Comparison of ENCODE assay signal across 35 cellular contexts in genomic region chr2:119069781-119070180, GRCh38.
"Had no signal": no experiment of that assay in that cellular context is flagged by ENCODE, and none has a peak within 500 bp of the region (broad histone marks: within the 10 kb centered on the region; RNA-seq: fewer than 3 reads in every experiment).

No MANE protein-coding gene starts in this region.

- H3K36me3 Mint-ChIP-seq: activated CD8-positive, alpha-beta memory T cell treated with anti-CD3 and anti-CD28 coated beads, Interleukin-2, amount 10 ng/mL, durations not matched to agents 7 days and 5 days; activated naive CD4-positive, alpha-beta T cell treated with anti-CD3 and anti-CD28 coated beads, Interleukin-2, amount 10 ng/mL, durations not matched to agents 7 days and 5 days; activated naive CD4-positive, alpha-beta T cell treated with anti-CD3 and anti-CD28 coated beads, Interleukin-2, amount 50 U/mL, for 24 hours; activated naive CD8-positive, alpha-beta T cell; activated naive CD8-positive, alpha-beta T cell treated with anti-CD3 and anti-CD28 coated beads, Interleukin-2, amount 10 ng/mL, durations not matched to agents 7 days and 5 days; brain had no signal

- H3K4me1 Mint-ChIP-seq: activated B cell treated with CpG ODN at 0.5 μM for 24 hours; activated CD4-positive, alpha-beta memory T cell treated with anti-CD3 and anti-CD28 coated beads, Interleukin-2, amount 10 ng/mL, durations not matched to agents 7 days and 5 days; activated CD4-positive, alpha-beta T cell treated with anti-CD3 and anti-CD28 coated beads, Interleukin-2, amount 10 ng/mL, durations not matched to agents 24 days and 14 days; activated CD8-positive, alpha-beta memory T cell treated with anti-CD3 and anti-CD28 coated beads, Interleukin-2, amount 10 ng/mL, durations not matched to agents 7 days and 5 days; activated naive CD4-positive, alpha-beta T cell treated with anti-CD3 and anti-CD28 coated beads, Interleukin-2, amount 10 ng/mL, durations not matched to agents 7 days and 5 days; activated naive CD4-positive, alpha-beta T cell treated with anti-CD3 and anti-CD28 coated beads, Interleukin-2, amount 50 U/mL, for 24 hours; activated naive CD8-positive, alpha-beta T cell treated with anti-CD3 and anti-CD28 coated beads, Interleukin-2, amount 10 ng/mL, durations not matched to agents 7 days and 5 days; activated naive CD8-positive, alpha-beta T cell treated with anti-CD3 and anti-CD28 coated beads, Interleukin-2, amount 50 U/mL, for 24 hours; brain had no signal

- H3K27ac Mint-ChIP-seq: activated B cell treated with CpG ODN at 0.5 μM for 24 hours; activated CD4-positive, alpha-beta memory T cell treated with anti-CD3 and anti-CD28 coated beads, Interleukin-2, amount 10 ng/mL, durations not matched to agents 7 days and 5 days; activated CD4-positive, alpha-beta T cell treated with anti-CD3 and anti-CD28 coated beads, Interleukin-2, amount 10 ng/mL, durations not matched to agents 24 days and 14 days; activated CD8-positive, alpha-beta memory T cell treated with anti-CD3 and anti-CD28 coated beads, Interleukin-2, amount 10 ng/mL, durations not matched to agents 7 days and 5 days; activated CD8-positive, alpha-beta T cell treated with anti-CD3 and anti-CD28 coated beads, Interleukin-2, amount 10 ng/mL, durations not matched to agents 7 days and 5 days; activated naive CD4-positive, alpha-beta T cell treated with anti-CD3 and anti-CD28 coated beads, Interleukin-2, amount 10 ng/mL, durations not matched to agents 7 days and 5 days; activated naive CD4-positive, alpha-beta T cell treated with anti-CD3 and anti-CD28 coated beads, Interleukin-2, amount 50 U/mL, for 24 hours; activated naive CD8-positive, alpha-beta T cell; activated naive CD8-positive, alpha-beta T cell treated with anti-CD3 and anti-CD28 coated beads, Interleukin-2, amount 10 ng/mL, durations not matched to agents 7 days and 5 days; activated naive CD8-positive, alpha-beta T cell treated with anti-CD3 and anti-CD28 coated beads, Interleukin-2, amount 50 U/mL, for 24 hours; activated T-cell treated with anti-CD3 and anti-CD28 coated beads, Interleukin-2, amount 50 U/mL, for 24 hours; activated T-helper 2 cell treated with anti-CD3 and anti-CD28 coated beads, Interferon-gamma antibody, Interleukin-2, Interleukin-4, amounts not matched to agents 10 μg/mL and 5 μg/mL and 100 μg/mL, durations not matched to agents 14 hours and 24 hours and 36 hours; brain; T-helper 1 cell treated with Interleukin-12 subunit alpha and Interleukin-12 subunit beta and Interleukin-4 antibody, amounts not matched to agents 30 μg/mL and 1 μg/mL, for 36 hours; T-helper 2 cell treated with Interferon-gamma antibody and Interleukin-4, amounts not matched to agents 5 μg/mL and 100 μg/mL, for 36 hours had no signal

- H3K27ac ChIP-seq: ascending aorta, cardiac muscle cell, VCaP had no signal

- H3K4me3 Mint-ChIP-seq: activated B cell treated with CpG ODN at 0.5 μM for 24 hours; activated CD4-positive, alpha-beta memory T cell treated with anti-CD3 and anti-CD28 coated beads, Interleukin-2, amount 10 ng/mL, durations not matched to agents 7 days and 5 days; activated CD4-positive, alpha-beta T cell treated with anti-CD3 and anti-CD28 coated beads, Interleukin-2, amount 10 ng/mL, durations not matched to agents 24 days and 14 days; activated CD8-positive, alpha-beta memory T cell treated with anti-CD3 and anti-CD28 coated beads, Interleukin-2, amount 10 ng/mL, durations not matched to agents 7 days and 5 days; activated CD8-positive, alpha-beta T cell treated with anti-CD3 and anti-CD28 coated beads, Interleukin-2, amount 10 ng/mL, durations not matched to agents 7 days and 5 days; activated naive CD4-positive, alpha-beta T cell treated with anti-CD3 and anti-CD28 coated beads, Interleukin-2, amount 10 ng/mL, durations not matched to agents 7 days and 5 days; activated naive CD4-positive, alpha-beta T cell treated with anti-CD3 and anti-CD28 coated beads, Interleukin-2, amount 50 U/mL, for 24 hours; activated naive CD8-positive, alpha-beta T cell; activated naive CD8-positive, alpha-beta T cell treated with anti-CD3 and anti-CD28 coated beads, Interleukin-2, amount 10 ng/mL, durations not matched to agents 7 days and 5 days; activated naive CD8-positive, alpha-beta T cell treated with anti-CD3 and anti-CD28 coated beads, Interleukin-2, amount 50 U/mL, for 24 hours; activated T-cell treated with anti-CD3 and anti-CD28 coated beads, Interleukin-2, amount 50 U/mL, for 24 hours; brain; T-helper 1 cell treated with Interleukin-12 subunit alpha and Interleukin-12 subunit beta and Interleukin-4 antibody, amounts not matched to agents 30 μg/mL and 1 μg/mL, for 36 hours; T-helper 2 cell treated with Interferon-gamma antibody and Interleukin-4, amounts not matched to agents 5 μg/mL and 100 μg/mL, for 36 hours had no signal

- H3K27me3 ChIP-seq: ascending aorta had no signal

- FAIRE-seq: bronchial epithelial cell, TTC549 had no signal

- H3K36me3 ChIP-seq: ascending aorta, cardiac muscle cell had no signal

- H3K4me3 ChIP-seq: ascending aorta, cardiac muscle cell had no signal

- H3K9me3 Mint-ChIP-seq: activated B cell treated with CpG ODN at 0.5 μM for 24 hours; activated CD4-positive, alpha-beta memory T cell treated with anti-CD3 and anti-CD28 coated beads, Interleukin-2, amount 10 ng/mL, durations not matched to agents 7 days and 5 days; activated CD4-positive, alpha-beta T cell treated with anti-CD3 and anti-CD28 coated beads, Interleukin-2, amount 10 ng/mL, durations not matched to agents 24 days and 14 days; activated naive CD4-positive, alpha-beta T cell treated with anti-CD3 and anti-CD28 coated beads, Interleukin-2, amount 10 ng/mL, durations not matched to agents 7 days and 5 days; activated naive CD4-positive, alpha-beta T cell treated with anti-CD3 and anti-CD28 coated beads, Interleukin-2, amount 50 U/mL, for 24 hours; activated naive CD8-positive, alpha-beta T cell treated with anti-CD3 and anti-CD28 coated beads, Interleukin-2, amount 10 ng/mL, durations not matched to agents 7 days and 5 days; activated naive CD8-positive, alpha-beta T cell treated with anti-CD3 and anti-CD28 coated beads, Interleukin-2, amount 50 U/mL, for 24 hours; activated T-cell treated with anti-CD3 and anti-CD28 coated beads, Interleukin-2, amount 50 U/mL, for 24 hours; activated T-helper 2 cell treated with anti-CD3 and anti-CD28 coated beads, Interferon-gamma antibody, Interleukin-2, Interleukin-4, amounts not matched to agents 10 μg/mL and 5 μg/mL and 100 μg/mL, durations not matched to agents 14 hours and 24 hours and 36 hours; brain; T-helper 1 cell treated with Interleukin-12 subunit alpha and Interleukin-12 subunit beta and Interleukin-4 antibody, amounts not matched to agents 30 μg/mL and 1 μg/mL, for 36 hours; T-helper 2 cell treated with Interferon-gamma antibody and Interleukin-4, amounts not matched to agents 5 μg/mL and 100 μg/mL, for 36 hours had no signal

- H3K4me1 ChIP-seq: ascending aorta had no signal

- DNase-seq: activated B cell treated with CpG ODN at 0.5 μM for 24 hours; activated CD4-positive, alpha-beta memory T cell treated with anti-CD3 and anti-CD28 coated beads, Interleukin-2, amount 10 ng/mL, durations not matched to agents 7 days and 5 days; activated CD4-positive, alpha-beta T cell treated with anti-CD3 and anti-CD28 coated beads for 4 hours; activated CD4-positive, alpha-beta T cell treated with anti-CD3 and anti-CD28 coated beads, Interleukin-2, amount 10 ng/mL, durations not matched to agents 24 days and 14 days; activated CD4-positive, alpha-beta T cell treated with anti-CD3 and anti-CD28 coated beads, Interleukin-2, amount 50 U/mL, for 1 hour; activated CD4-positive, alpha-beta T cell treated with anti-CD3 and anti-CD28 coated beads, Interleukin-2, amount 50 U/mL, for 4 hours; activated CD4-positive, CD25-positive, alpha-beta regulatory T cell treated with anti-CD3 and anti-CD28 coated beads, Interleukin-2, amount 50 U/mL, for 72 hours; activated CD8-positive, alpha-beta memory T cell treated with anti-CD3 and anti-CD28 coated beads for 24 hours; activated CD8-positive, alpha-beta memory T cell treated with anti-CD3 and anti-CD28 coated beads, Interleukin-2, amount 10 ng/mL, durations not matched to agents 7 days and 5 days; activated CD8-positive, alpha-beta memory T cell treated with anti-CD3 and anti-CD28 coated beads, Interleukin-2, amount 50 U/mL, for 48 hours; activated CD8-positive, alpha-beta T cell treated with anti-CD3 and anti-CD28 coated beads, Interleukin-2, amount 10 ng/mL, durations not matched to agents 7 days and 5 days; activated effector memory CD4-positive, alpha-beta T cell treated with Interleukin-2 at 50 U/mL for 16 hours; activated gamma-delta T cell; activated naive CD4-positive, alpha-beta T cell treated with anti-CD3 and anti-CD28 coated beads, Interleukin-2, amount 10 ng/mL, durations not matched to agents 7 days and 5 days; activated naive CD4-positive, alpha-beta T cell treated with Interleukin-2 at 50 U/mL for 16 hours; activated naive CD8-positive, alpha-beta T cell treated with anti-CD3 and anti-CD28 coated beads, Interleukin-2, amount 10 ng/mL, durations not matched to agents 7 days and 5 days; activated naive CD8-positive, alpha-beta T cell treated with anti-CD3 and anti-CD28 coated beads, Interleukin-2, amount 50 U/mL, for 24 hours; activated T-cell treated with anti-CD3 and anti-CD28 coated beads, Interleukin-2, amount 50 U/mL, for 24 hours; activated T-cell treated with anti-CD3 and anti-CD28 coated beads, Interleukin-2, amount 50 U/mL, for 48 hours; amygdala; anterior cingulate cortex; T-helper 1 cell; T-helper 2 cell; T-helper 9 cell had no signal

- H3K9me3 ChIP-seq: ascending aorta had no signal

- H3K27me3 Mint-ChIP-seq: activated CD4-positive, alpha-beta memory T cell treated with anti-CD3 and anti-CD28 coated beads, Interleukin-2, amount 10 ng/mL, durations not matched to agents 7 days and 5 days; activated CD4-positive, alpha-beta T cell treated with anti-CD3 and anti-CD28 coated beads, Interleukin-2, amount 10 ng/mL, durations not matched to agents 24 days and 14 days; activated CD8-positive, alpha-beta memory T cell treated with anti-CD3 and anti-CD28 coated beads, Interleukin-2, amount 10 ng/mL, durations not matched to agents 7 days and 5 days; activated naive CD4-positive, alpha-beta T cell treated with anti-CD3 and anti-CD28 coated beads, Interleukin-2, amount 10 ng/mL, durations not matched to agents 7 days and 5 days; activated naive CD4-positive, alpha-beta T cell treated with anti-CD3 and anti-CD28 coated beads, Interleukin-2, amount 50 U/mL, for 24 hours; activated naive CD8-positive, alpha-beta T cell; activated naive CD8-positive, alpha-beta T cell treated with anti-CD3 and anti-CD28 coated beads, Interleukin-2, amount 10 ng/mL, durations not matched to agents 7 days and 5 days; brain had no signal

- ATAC-seq: activated CD8-positive, alpha-beta memory T cell treated with anti-CD3 and anti-CD28 coated beads, Interleukin-2, amount 10 ng/mL, durations not matched to agents 7 days and 5 days; activated CD8-positive, alpha-beta T cell treated with anti-CD3 and anti-CD28 coated beads, Interleukin-2, amount 10 ng/mL, durations not matched to agents 7 days and 5 days; activated naive CD8-positive, alpha-beta T cell treated with anti-CD3 and anti-CD28 coated beads, Interleukin-2, amount 50 U/mL, for 24 hours had no signal
